33 cellular contexts compared by ENCODE assay signal in genomic region chr4:81638698-81639097, GRCh38.
"Had no signal": no experiment of that assay in that cellular context is flagged by ENCODE, and none has a peak within 500 bp of the region (broad histone marks: within the 10 kb centered on the region; RNA-seq: fewer than 3 reads in every experiment).

No MANE protein-coding gene starts in this region.

- H3K27me3 Mint-ChIP-seq: activated B cell treated with CpG ODN at 0.5 μM for 24 hours; activated CD4-positive, alpha-beta T cell treated with anti-CD3 and anti-CD28 coated beads, Interleukin-2, amount 10 ng/mL, durations not matched to agents 24 days and 14 days; activated naive CD8-positive, alpha-beta T cell treated with anti-CD3 and anti-CD28 coated beads, Interleukin-2, amount 50 U/mL, for 24 hours; brain; IgD-negative memory B cell had no signal

- H3K4me3 Mint-ChIP-seq: activated B cell treated with CpG ODN at 0.5 μM for 24 hours; activated CD4-positive, alpha-beta T cell treated with anti-CD3 and anti-CD28 coated beads, Interleukin-2, amount 10 ng/mL, durations not matched to agents 24 days and 14 days; activated naive CD8-positive, alpha-beta T cell treated with anti-CD3 and anti-CD28 coated beads, Interleukin-2, amount 50 U/mL, for 24 hours; activated T-helper 1 cell treated with anti-CD3 and anti-CD28 coated beads, Interleukin-12 subunit alpha, Interleukin-12 subunit beta, Interleukin-2, Interleukin-4 antibody, amounts not matched to agents 30 ng/mL and 10 ng/mL and 1 ng/mL, durations not matched to agents 14 hours and 24 hours and 36 hours; brain; IgD-negative memory B cell had no signal

- H3K9me3 Mint-ChIP-seq: activated B cell treated with CpG ODN at 0.5 μM for 24 hours; activated T-helper 1 cell treated with anti-CD3 and anti-CD28 coated beads, Interleukin-12 subunit alpha, Interleukin-12 subunit beta, Interleukin-2, Interleukin-4 antibody, amounts not matched to agents 30 ng/mL and 10 ng/mL and 1 ng/mL, durations not matched to agents 14 hours and 24 hours and 36 hours; IgD-negative memory B cell had no signal

- DNase-seq: activated B cell treated with CpG ODN at 0.5 μM for 24 hours; activated CD4-positive, alpha-beta T cell treated with anti-CD3 and anti-CD28 coated beads, Interleukin-2, amount 10 ng/mL, durations not matched to agents 24 days and 14 days; activated CD4-positive, alpha-beta T cell treated with anti-CD3 and anti-CD28 coated beads, Interleukin-2, amount 50 U/mL, for 4 hours; activated CD4-positive, CD25-positive, alpha-beta regulatory T cell treated with anti-CD3 and anti-CD28 coated beads, Interleukin-2, amount 50 U/mL, for 72 hours; activated effector memory CD4-positive, alpha-beta T cell treated with Interleukin-2 at 50 U/mL for 16 hours; activated naive CD4-positive, alpha-beta T cell treated with anti-CD3 and anti-CD28 coated beads, Interleukin-2, amount 50 U/mL, for 16 hours; activated naive CD8-positive, alpha-beta T cell treated with anti-CD3 and anti-CD28 coated beads, Interleukin-2, amount 50 U/mL, for 24 hours; activated T-cell treated with anti-CD3 and anti-CD28 coated beads, Interleukin-2, amount 50 U/mL, for 1 hour; anterior cingulate cortex; caudate nucleus; cerebellar nuclear complex; KG1; MM.1S; NCI-H1105; NCI-H1417 treated with DMSO at 0.1 percent for 48 hours; NCI-H187 treated with DMSO at 0.1 percent for 48 hours; NCI-H2081 treated with DMSO at 0.1 percent for 48 hours; NCI-H226; NCI-H446 treated with DMSO at 0.1 percent for 48 hours; NCI-H524; NCI-H69; NCI-H82; PC-9; SIG-M5; T-helper 1 cell; T-helper 2 cell; T-helper 9 cell had no signal

- ATAC-seq: activated naive CD8-positive, alpha-beta T cell treated with anti-CD3 and anti-CD28 coated beads, Interleukin-2, amount 50 U/mL, for 24 hours; HepG2; Right ventricle myocardium inferior; SK-N-SH treated with all-trans-retinoic acid at 6 μM for 48 hours had no signal

- H3K36me3 Mint-ChIP-seq: brain, IgD-negative memory B cell had no signal

- H3K27ac Mint-ChIP-seq: activated B cell treated with CpG ODN at 0.5 μM for 24 hours; activated CD4-positive, alpha-beta T cell treated with anti-CD3 and anti-CD28 coated beads, Interleukin-2, amount 10 ng/mL, durations not matched to agents 24 days and 14 days; activated naive CD8-positive, alpha-beta T cell treated with anti-CD3 and anti-CD28 coated beads, Interleukin-2, amount 50 U/mL, for 24 hours; activated T-helper 1 cell treated with anti-CD3 and anti-CD28 coated beads, Interleukin-12 subunit alpha, Interleukin-12 subunit beta, Interleukin-2, Interleukin-4 antibody, amounts not matched to agents 30 ng/mL and 10 ng/mL and 1 ng/mL, durations not matched to agents 14 hours and 24 hours and 36 hours; brain; IgD-negative memory B cell had no signal
